18 cellular contexts compared by ENCODE assay signal in genomic region chr12:132288516-132289188, GRCh38. TPM values are rescaled to one million over a fixed set of nuclear protein-coding genes. Genes with fewer than 3 reads are reported as not detected.
"Had no signal": no experiment of that assay in that cellular context is flagged by ENCODE, and none has a peak within 500 bp of the region (broad histone marks: within the 10 kb centered on the region; RNA-seq: fewer than 3 reads in every experiment).

No MANE protein-coding gene starts in this region.

- DNase-seq: activated CD4-positive, alpha-beta T cell treated with anti-CD3 and anti-CD28 coated beads, Interleukin-2, amount 10 ng/mL, durations not matched to agents 24 days and 14 days; activated CD4-positive, CD25-positive, alpha-beta regulatory T cell; activated CD8-positive, alpha-beta memory T cell treated with anti-CD3 and anti-CD28 coated beads, Interleukin-2, amount 50 U/mL, for 48 hours; activated naive CD4-positive, alpha-beta T cell; activated naive CD8-positive, alpha-beta T cell treated with anti-CD3 and anti-CD28 coated beads, Interleukin-2, amount 10 ng/mL, durations not matched to agents 7 days and 5 days; stimulated activated CD4-positive, alpha-beta T cell treated with anti-CD3 and anti-CD28 coated beads, Interleukin-12 subunit alpha, Interleukin-12 subunit beta, amount 100 ng/mL, for 4 hours had no signal

- H3K27ac Mint-ChIP-seq: activated CD4-positive, alpha-beta T cell treated with anti-CD3 and anti-CD28 coated beads, Interleukin-2, amount 10 ng/mL, durations not matched to agents 24 days and 14 days; activated naive CD8-positive, alpha-beta T cell treated with anti-CD3 and anti-CD28 coated beads, Interleukin-2, amount 10 ng/mL, durations not matched to agents 7 days and 5 days; activated T-helper 1 cell treated with anti-CD3 and anti-CD28 coated beads, Interleukin-12 subunit alpha, Interleukin-12 subunit beta, Interleukin-2, Interleukin-4 antibody, amounts not matched to agents 30 ng/mL and 10 ng/mL and 1 ng/mL, durations not matched to agents 14 hours and 24 hours and 36 hours; endodermal cell; stimulated activated effector memory CD8-positive, alpha-beta T cell treated with anti-CD3 and anti-CD28 coated beads, Interleukin-12 subunit alpha, Interleukin-12 subunit beta, amount 100 ng/mL, for 72 hours had no signal

- H3K4me3 Mint-ChIP-seq: activated CD4-positive, alpha-beta T cell treated with anti-CD3 and anti-CD28 coated beads, Interleukin-2, amount 10 ng/mL, durations not matched to agents 24 days and 14 days; activated naive CD8-positive, alpha-beta T cell treated with anti-CD3 and anti-CD28 coated beads, Interleukin-2, amount 10 ng/mL, durations not matched to agents 7 days and 5 days; activated T-helper 1 cell treated with anti-CD3 and anti-CD28 coated beads, Interleukin-12 subunit alpha, Interleukin-12 subunit beta, Interleukin-2, Interleukin-4 antibody, amounts not matched to agents 30 ng/mL and 10 ng/mL and 1 ng/mL, durations not matched to agents 14 hours and 24 hours and 36 hours; endodermal cell; neural crest cell; stimulated activated effector memory CD8-positive, alpha-beta T cell treated with anti-CD3 and anti-CD28 coated beads, Interleukin-12 subunit alpha, Interleukin-12 subunit beta, amount 100 ng/mL, for 72 hours had no signal

- H3K4me1 ChIP-seq: left lung, psoas muscle had no signal

- H3K36me3 ChIP-seq: heart right ventricle, left lung, thoracic aorta had no signal

- H3K4me1 Mint-ChIP-seq: activated CD4-positive, alpha-beta T cell treated with anti-CD3 and anti-CD28 coated beads, Interleukin-2, amount 10 ng/mL, durations not matched to agents 24 days and 14 days; endodermal cell had no signal

- H3K27ac ChIP-seq: heart right ventricle, left lung, psoas muscle, thoracic aorta had no signal

- ATAC-seq: heart right ventricle; left lung; psoas muscle; stimulated activated effector memory CD8-positive, alpha-beta T cell treated with anti-CD3 and anti-CD28 coated beads, Interleukin-12 subunit alpha, Interleukin-12 subunit beta, amount 100 ng/mL, for 72 hours had no signal

- H3K9me3 Mint-ChIP-seq: neural crest cell; stimulated activated effector memory CD8-positive, alpha-beta T cell treated with anti-CD3 and anti-CD28 coated beads, Interleukin-12 subunit alpha, Interleukin-12 subunit beta, amount 100 ng/mL, for 72 hours had no signal

- H3K4me3 ChIP-seq: heart right ventricle, left lung, psoas muscle, thoracic aorta had no signal

- H3K9me3 ChIP-seq: heart right ventricle, left lung, psoas muscle, thoracic aorta had no signal

RNA-seq across cellular contexts. Expression of gene GALNT9, which starts 40.7 kb away (rescaled TPM):
- total RNA-seq: activated CD4-positive, alpha-beta T cell treated with anti-CD3 and anti-CD28 coated beads, Interleukin-2, amount 10 ng/mL, durations not matched to agents 24 days and 14 days; activated naive CD8-positive, alpha-beta T cell treated with anti-CD3 and anti-CD28 coated beads, Interleukin-2, amount 10 ng/mL, durations not matched to agents 7 days and 5 days; activated T-helper 1 cell treated with anti-CD3 and anti-CD28 coated beads, Interleukin-12 subunit alpha, Interleukin-12 subunit beta, Interleukin-2, Interleukin-4 antibody, amounts not matched to agents 30 ng/mL and 10 ng/mL and 1 ng/mL, durations not matched to agents 14 hours and 24 hours and 36 hours; epithelial cell of proximal tubule; mesenteric fat pad; osteocyte; psoas muscle; T-helper 2 cell treated with Interferon-gamma antibody and Interleukin-4, amounts not matched to agents 100 ng/mL and 5 ng/mL, for 36 hours had no signal
